In the genomic region with DNA sequence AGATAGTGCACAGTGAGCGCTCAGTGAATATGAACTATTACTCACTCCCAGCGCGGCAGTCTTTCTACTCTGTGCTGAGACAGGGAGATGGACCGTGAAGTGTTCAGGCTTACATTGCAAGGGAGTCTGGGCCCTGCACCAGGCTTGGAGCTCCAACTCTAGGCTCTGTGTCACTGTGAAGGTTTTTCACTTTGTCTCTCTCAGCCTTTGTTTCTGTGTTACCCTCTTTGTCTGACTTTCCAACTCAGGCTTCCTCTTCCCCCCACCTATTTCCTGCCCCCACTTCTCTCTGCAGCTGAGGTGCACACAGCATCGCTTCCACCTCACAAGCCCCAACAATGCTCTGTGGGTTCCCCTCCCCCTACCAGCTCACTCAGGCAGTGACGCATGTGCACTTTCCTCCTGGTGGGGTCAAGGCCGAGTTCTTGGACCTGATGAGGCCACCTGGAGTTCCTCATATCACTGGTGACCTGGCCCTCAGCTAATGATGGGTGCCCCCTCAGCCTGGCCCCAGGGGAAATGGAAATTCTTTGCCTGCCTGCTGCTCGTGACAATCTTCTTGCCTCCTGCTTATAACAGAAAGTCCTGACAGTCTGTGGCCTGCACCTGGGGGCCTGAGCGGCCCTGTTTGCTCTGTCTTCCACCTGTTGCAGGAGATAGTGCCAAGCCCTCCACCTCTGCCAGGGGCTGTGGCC, we compare ENCODE assay signal across 1 cellular context.
TF ChIP-seq lines count a peak whose summit lies in the region.

No MANE protein-coding gene starts in this region.

TF ChIP-seq in SK-N-SH, 30 proteins besides CTCF, POLR2A, EP300 and RAD21 (continued from another document):
- TF ChIP-seq, protein P1, sequence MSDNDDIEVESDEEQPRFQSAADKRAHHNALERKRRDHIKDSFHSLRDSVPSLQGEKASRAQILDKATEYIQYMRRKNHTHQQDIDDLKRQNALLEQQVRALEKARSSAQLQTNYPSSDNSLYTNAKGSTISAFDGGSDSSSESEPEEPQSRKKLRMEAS (IDR thresholded peaks at IDR 0.05; ENCODE audit: low read depth), result no peak
- TF ChIP-seq EZH2phosphoT487 (IDR thresholded peaks at IDR 0.05; ENCODE audit: borderline replicate concordance, low read depth) (no peak), SIN3A (IDR thresholded peaks at IDR 0.05; ENCODE audit: borderline replicate concordance, low read depth, low read length) (no peak), GATA2 (CRISPR knock-in tag; IDR thresholded peaks at IDR 0.05) (no peak), FOSL2 (IDR thresholded peaks at IDR 0.05; ENCODE audit: borderline replicate concordance, low read depth) (no peak), MXI1 (IDR thresholded peaks at IDR 0.05; ENCODE audit: low read depth, low read length) (no peak), SMC3 (IDR thresholded peaks at IDR 0.05; ENCODE audit: low read depth, low read length) (no peak), POLR2AphosphoS5 (IDR thresholded peaks at IDR 0.05; ENCODE audit: low read depth, low read length) (no peak), TAF1 (IDR thresholded peaks at IDR 0.05; ENCODE audit: borderline replicate concordance, low read depth, low read length) (no peak), YY1 (IDR thresholded peaks at IDR 0.05; ENCODE audit: low read depth) (no peak), RXRA (IDR thresholded peaks at IDR 0.05; ENCODE audit: borderline replicate concordance, low read depth) (no peak), NFIC (IDR thresholded peaks at IDR 0.05; ENCODE audit: borderline replicate concordance) (no peak)
